In the genomic region with DNA sequence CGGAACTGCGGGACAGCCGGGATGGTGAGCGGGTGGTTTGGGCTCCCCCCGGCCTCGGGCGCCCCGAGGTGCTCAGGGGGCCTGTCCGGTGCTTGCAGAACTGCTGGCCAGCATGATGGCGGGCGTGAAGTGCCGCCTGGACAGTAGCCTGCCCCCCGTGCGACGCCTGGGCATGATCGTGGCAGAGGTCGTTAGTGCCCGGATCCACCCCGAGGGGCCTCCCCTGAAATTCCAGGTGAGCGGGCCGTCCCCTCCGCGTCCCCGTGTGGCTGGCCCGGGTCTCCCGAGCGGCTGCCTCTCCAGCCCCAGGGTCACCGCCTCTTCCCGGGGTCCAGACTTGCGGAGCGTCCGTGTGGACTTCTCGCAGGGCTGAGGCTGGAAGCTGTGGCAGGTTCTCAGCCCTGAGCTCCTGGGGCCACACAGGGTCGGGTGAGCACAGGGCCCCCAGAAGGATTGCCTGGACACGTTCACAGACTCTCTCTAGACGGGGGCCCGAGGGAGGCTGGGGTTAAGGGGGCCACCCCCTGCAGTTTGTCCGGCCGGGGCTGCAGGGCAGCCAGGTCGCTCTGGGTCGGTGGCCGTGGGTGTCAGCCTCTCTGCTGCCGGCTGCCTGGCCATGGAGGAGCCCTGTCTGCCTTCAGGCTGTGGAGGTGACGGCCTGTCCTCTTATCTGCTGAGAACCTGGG, we compare ENCODE assay signal across 25 cellular contexts. TPM values are rescaled to one million over a fixed set of nuclear protein-coding genes. Genes with fewer than 3 reads are reported as not detected.
DNase-seq lines count a peak whose midpoint lies in the region; ATAC-seq, FAIRE-seq and TF ChIP-seq lines count a peak whose summit lies in the region.
"Had no signal": no experiment of that assay in that cellular context is flagged by ENCODE, and none has a peak within 500 bp of the region (broad histone marks: within the 10 kb centered on the region; RNA-seq: fewer than 3 reads in every experiment).

No MANE protein-coding gene starts in this region.

- TF ChIP-seq POLR2A in K562 (conservative IDR thresholded peaks at IDR 0.05) = no peak

- H3K36me3 ChIP-seq in K562 (ENCODE audit: control insufficient read depth, insufficient read depth, low read length) (peaks cover 86% of the 10 kb centered on the region; the same call in 2 of the 3 replicates), osteoblast (ENCODE audit: insufficient read depth, low read length) (peaks cover 27% of the 10 kb centered on the region)

- intact Hi-C loops in right cardiac atrium (cut with DNase I) (no loop called here), cardiac septum (cut with DNase I) (no loop called here), K562 (cut with micrococcal nuclease) (no loop called here)

- H3K9me3 ChIP-seq in right cardiac atrium (ENCODE audit: control insufficient read depth, low read length) = no peaks in the 10 kb centered on the region
- H3K9me3 ChIP-seq in K562 (replicated peaks; ENCODE audit: control insufficient read depth, insufficient read depth, low read depth, low read length) = no peaks in the 10 kb centered on the region
- no peaks in the 10 kb centered on the region for H3K9me3 ChIP-seq in osteoblast (ENCODE audit: low read depth, low read length)
- H3K9me3 ChIP-seq: BLaER1 had no signal

- TF ChIP-seq EP300 in K562 (IDR thresholded peaks at IDR 0.05; ENCODE audit: low read length) = no peak

- H3K4me2 ChIP-seq in K562 (ENCODE audit: insufficient read depth, low read length) = no peak overlapping the region
- H3K4me2 ChIP-seq in osteoblast (ENCODE audit: insufficient read depth, low read length) = no peak overlapping the region
- H3K4me2 ChIP-seq: BLaER1, GM23338 had no signal

- H4K20me1 ChIP-seq in K562 (replicated peaks; ENCODE audit: control insufficient read depth, insufficient read depth, low read length) (no peaks in the 10 kb centered on the region; the same call in 1 of the 2 replicates), osteoblast (ENCODE audit: insufficient read depth, low read length) (no peaks in the 10 kb centered on the region)

- FAIRE-seq in K562 (lab: Jason Lieb, UNC) = no peak
- FAIRE-seq: GM12878, H54 had no signal

- DNase-seq in right cardiac atrium (peak in 2 of 3 donors; percentile 41 to 48), cardiac septum (ENCODE audit: low spot score) (no peak), K562 (ENCODE audit: extremely low read depth in 1 of 4, low spot score in 3 of 4) (no peak), osteoblast (ENCODE audit: insufficient read length, low spot score, missing footprints) (peak; percentile 78), DMS114 treated with DMSO at 0.1 percent for 48 hours (lab: John Stamatoyannopoulos, UW; ENCODE audit: unreplicated experiment) (no peak)
- DNase-seq: 8988T; Calu3; CD4-positive, alpha-beta memory T cell; DMS53; DND-41; EL; HCEC 1CT; IMR-90; KBM-7 had no signal

- CTCF ChIA-PET in K562 (lab: Yijun Ruan, JAX; ENCODE audit: low intra/inter-chr PET ratio) = no interaction called here

- no peak overlapping the region for H3K27ac ChIP-seq in right cardiac atrium (ENCODE audit: low read length)
- no peak overlapping the region for H3K27ac ChIP-seq in K562 (ENCODE audit: extremely low read depth, low read depth, low read length)
- no peak overlapping the region for H3K27ac ChIP-seq in osteoblast (ENCODE audit: low read depth, low read length)
- H3K27ac ChIP-seq: BLaER1, HL-60 had no signal

- no peaks in the 10 kb centered on the region for H3K27me3 ChIP-seq in right cardiac atrium (ENCODE audit: control insufficient read depth, insufficient read depth)
- H3K27me3 ChIP-seq in K562 (ENCODE audit: control insufficient read depth in 2 of 2, insufficient read depth in 2 of 2, low read length in 2 of 2) = no peaks in the 10 kb centered on the region
- no peaks in the 10 kb centered on the region for H3K27me3 ChIP-seq in osteoblast (ENCODE audit: insufficient read depth, low read length)
- H3K27me3 ChIP-seq: BLaER1 had no signal

- no peak overlapping the region for H3K9ac ChIP-seq in K562 (ENCODE audit: insufficient read depth in 1 of 2, low read depth in 2 of 2, low read length in 2 of 2)
- H3K9ac ChIP-seq: BLaER1 had no signal

- ATAC-seq in right cardiac atrium (no peak), K562 (no peak), GM21367 (IDR thresholded peaks at IDR 0.05; ENCODE audit: unreplicated experiment) (no peak)
- ATAC-seq: GM12878, GM23338 had no signal

- TF ChIP-seq CTCF in K562 (IDR thresholded peaks at IDR 0.05 in 2 of 3, conservative IDR thresholded peaks at IDR 0.05 in 1 of 3; ENCODE audit: insufficient read depth in 2 of 3, low read depth in 1 of 3, low read length in 3 of 3) = no peak
- no peak for TF ChIP-seq CTCF in osteoblast (IDR thresholded peaks at IDR 0.05; ENCODE audit: extremely low read depth, low read depth, low read length)

- H3K4me3 ChIP-seq in right cardiac atrium (ENCODE audit: low read length) (no peak overlapping the region), K562 (no peak overlapping the region), osteoblast (ENCODE audit: insufficient read depth, low read length) (no peak overlapping the region)
- H3K4me3 ChIP-seq: BLaER1, GM12878, GM23338 had no signal

- in situ Hi-C loops in K562 (cut with MboI) = no loop called here

- no peak overlapping the region for H2AFZ ChIP-seq in K562 (ENCODE audit: low read depth, low read length)
- no peak overlapping the region for H2AFZ ChIP-seq in osteoblast (ENCODE audit: low read length)
- H2AFZ ChIP-seq: GM23338 had no signal

- POLR2A ChIA-PET in K562 (lab: Yijun Ruan, JAX) = interaction anchor here (1.1 kb wide), 1 partner anchor 10 kb away, joined by 4 read pairs; no protein-coding TSS in a partner anchor

- no TSS peak for BruUV-seq in K562 (replicated peaks; lab: Mats Ljungman, UMichigan)

- no peak for TF ChIP-seq RAD21 in K562 (CRISPR knock-in tag; conservative IDR thresholded peaks at IDR 0.05 in 1 of 2, IDR thresholded peaks at IDR 0.05 in 1 of 2)

- H3K79me2 ChIP-seq in K562 (ENCODE audit: control insufficient read depth, insufficient read depth, low read length) (0 out of 3 replicates have a peak, but pooled peaks cover 3% of the 10 kb centered on the region), osteoblast (ENCODE audit: insufficient read depth, low read length) (peaks cover 18% of the 10 kb centered on the region)

- H3K9me1 ChIP-seq in K562 (ENCODE audit: control insufficient read depth, insufficient read depth, low read length) = no peaks in the 10 kb centered on the region

- H3K4me1 ChIP-seq in right cardiac atrium (ENCODE audit: control insufficient read depth, insufficient read depth, low read length) = no peaks in the 10 kb centered on the region
- H3K4me1 ChIP-seq in K562 (replicated peaks in 1 of 2; ENCODE audit: control insufficient read depth in 2 of 2, insufficient read depth in 2 of 2, low read length in 2 of 2) = peaks cover 0 to 38% of the 10 kb centered on the region in 2 experiments; a peak in 2 of 5 replicates
- no peaks in the 10 kb centered on the region for H3K4me1 ChIP-seq in osteoblast (ENCODE audit: insufficient read depth, low read length)

- WGBS in right cardiac atrium = 93% methylated on average over 44 of the region's 44 CpGs
- 99% methylated on average over 29 of the region's 44 CpGs for WGBS in K562 (ENCODE audit: insufficient coverage, low coverage, missing lambda C conversion rate)

RNA-seq across cellular contexts. Expression of a gene that starts 7.4 kb away (rescaled TPM):
- total RNA-seq in right cardiac atrium (10 to 100 TPM; 21.2 to 29.2 (median 23.2) TPM), cardiac septum (17.7 TPM), K562 (2014; rRNA removed) (35.1 and 47.4 TPM in 2 replicates), K562 (2014; rRNA removed; fragmentation: Illumina TruSeq; extraction: Trizol) (1.7 and 3.0 TPM in 2 replicates), K562 (2015; rRNA removed; fragmentation: Illumina TruSeq; extraction: Trizol) (21.2 and 21.9 TPM in 2 replicates), K562 (2021) (77.4 and 91.8 TPM in 2 replicates), osteoblast (12.4 and 18.1 TPM in 2 replicates)
- polyA plus RNA-seq in right cardiac atrium (24.6 TPM), K562 (2011; rRNA removed) (14.5 and 24.6 TPM in 2 replicates), K562 (2014; fragmentation: Illumina TruSeq; extraction: Trizol) (8.2 and 29.3 TPM in 2 replicates), K562 (2014; fragmentation: Nextera tagmentation; extraction: Ambion mirVana) (1 to 10 TPM in 1 of 2 experiments, under 1 TPM in 1; 0.51 to 1.4 TPM), K562 (2014; rRNA removed) (60.2 and 63.2 TPM in 2 replicates)
- total RNA-seq in K562 (2011; cell fraction: chromatin; rRNA removed; ENCODE audit: low replicate concordance) = 105 and 266 TPM in 2 replicates
- 180 and 212 TPM in 2 replicates for total RNA-seq in K562 (2011; cell fraction: nucleolus; rRNA removed)
- total RNA-seq in K562 (2011; cell fraction: nucleoplasm; rRNA removed) = 109 and 112 TPM in 2 replicates
- polyA plus RNA-seq in K562 (2011; cell fraction: cytosol; rRNA removed) = 19.9 and 53.3 TPM in 2 replicates
- polyA plus RNA-seq in K562 (2011; cell fraction: nucleus; rRNA removed) = 229 and 359 TPM in 2 replicates
- polyA plus RNA-seq in K562 (2012) = 48.2 and 53.0 TPM in 2 replicates
- polyA minus RNA-seq in K562 (2011; rRNA and poly(A)+ RNA removed) = 5.7 and 6.3 TPM in 2 replicates
- polyA minus RNA-seq in K562 (2011; cell fraction: cytosol; rRNA and poly(A)+ RNA removed) = 24.3 and 30.0 TPM in 2 replicates
- polyA minus RNA-seq in K562 (2011; cell fraction: nucleus; rRNA and poly(A)+ RNA removed) = 48.3 and 54.8 TPM in 2 replicates

RNA-seq across cellular contexts. Expression of a gene that starts 11.9 kb away (rescaled TPM):
- under 1 TPM in 2 of 4 donors, not detected in 2; 0.18 to 0.28 TPM for total RNA-seq in right cardiac atrium
- polyA plus RNA-seq in right cardiac atrium = 0.09 TPM
- total RNA-seq in cardiac septum = not detected
- total RNA-seq in K562 (2011; cell fraction: chromatin; rRNA removed; ENCODE audit: low replicate concordance) = not detected in 2 replicates
- total RNA-seq in K562 (2011; cell fraction: nucleolus; rRNA removed) = not detected in 2 replicates
- not detected in 2 replicates for total RNA-seq in K562 (2011; cell fraction: nucleoplasm; rRNA removed)
- total RNA-seq in K562 (2014; rRNA removed) = not detected in 2 replicates
- not detected in 2 replicates for total RNA-seq in K562 (2014; rRNA removed; fragmentation: Illumina TruSeq; extraction: Trizol)
- not detected in 2 replicates for total RNA-seq in K562 (2015; rRNA removed; fragmentation: Illumina TruSeq; extraction: Trizol)
- total RNA-seq in K562 (2021) = 0.11 and 0.38 TPM in 2 replicates
- not detected in 2 replicates for polyA plus RNA-seq in K562 (2011; rRNA removed)
- 0.07 TPM in 1 of 2 replicates, not detected in the other for polyA plus RNA-seq in K562 (2011; cell fraction: cytosol; rRNA removed)
- 0.09 TPM in 1 of 2 replicates, not detected in the other for polyA plus RNA-seq in K562 (2011; cell fraction: nucleus; rRNA removed)
- not detected in 2 replicates for polyA plus RNA-seq in K562 (2012)
- not detected in 2 replicates for polyA plus RNA-seq in K562 (2014; fragmentation: Illumina TruSeq; extraction: Trizol)
- polyA plus RNA-seq in K562 (2014; fragmentation: Nextera tagmentation; extraction: Ambion mirVana) = not detected
- not detected in 2 replicates for polyA plus RNA-seq in K562 (2014; rRNA removed)
- not detected in 2 replicates for polyA minus RNA-seq in K562 (2011; rRNA and poly(A)+ RNA removed)
- not detected in 2 replicates for polyA minus RNA-seq in K562 (2011; cell fraction: cytosol; rRNA and poly(A)+ RNA removed)
- not detected in 2 replicates for polyA minus RNA-seq in K562 (2011; cell fraction: nucleus; rRNA and poly(A)+ RNA removed)
- total RNA-seq in osteoblast = not detected in 2 replicates
- total RNA-seq: A673; Calu3; CD4-positive, alpha-beta memory T cell; GM12878; GM23338; HT1080; IMR-90 had no signal
- polyA plus RNA-seq: AG04450; CD14-positive monocyte; CD4-positive, alpha-beta memory T cell; GM12878; GM23338 had no signal

RNA-seq across cellular contexts. Expression of a gene that starts 25.8 kb away (rescaled TPM):
- total RNA-seq in right cardiac atrium (10 to 100 TPM; 32.9 to 54.8 (median 49.0) TPM), cardiac septum (39.8 TPM), K562 (2014; rRNA removed) (56.3 and 60.8 TPM in 2 replicates), K562 (2014; rRNA removed; fragmentation: Illumina TruSeq; extraction: Trizol) (8.4 and 10.7 TPM in 2 replicates), K562 (2015; rRNA removed; fragmentation: Illumina TruSeq; extraction: Trizol) (19.6 and 22.4 TPM in 2 replicates), K562 (2021) (85.3 and 97.0 TPM in 2 replicates), osteoblast (161 and 187 TPM in 2 replicates)
- polyA plus RNA-seq in right cardiac atrium (35.7 TPM), K562 (2011; rRNA removed) (18.2 and 29.5 TPM in 2 replicates), K562 (2014; fragmentation: Illumina TruSeq; extraction: Trizol) (18.7 and 39.3 TPM in 2 replicates), K562 (2014; fragmentation: Nextera tagmentation; extraction: Ambion mirVana) (under 1 TPM; 0.06 TPM), K562 (2014; rRNA removed) (81.5 and 126 TPM in 2 replicates)
- 211 and 640 TPM in 2 replicates for total RNA-seq in K562 (2011; cell fraction: chromatin; rRNA removed; ENCODE audit: low replicate concordance)
- 395 and 397 TPM in 2 replicates for total RNA-seq in K562 (2011; cell fraction: nucleolus; rRNA removed)
- total RNA-seq in K562 (2011; cell fraction: nucleoplasm; rRNA removed) = 230 and 249 TPM in 2 replicates
- polyA plus RNA-seq in K562 (2011; cell fraction: cytosol; rRNA removed) = 15.2 and 41.1 TPM in 2 replicates
- 239 and 402 TPM in 2 replicates for polyA plus RNA-seq in K562 (2011; cell fraction: nucleus; rRNA removed)
- 92.4 and 190 TPM in 2 replicates for polyA plus RNA-seq in K562 (2012)
- polyA minus RNA-seq in K562 (2011; rRNA and poly(A)+ RNA removed) = 9.3 and 23.0 TPM in 2 replicates
- polyA minus RNA-seq in K562 (2011; cell fraction: cytosol; rRNA and poly(A)+ RNA removed) = 19.6 and 27.9 TPM in 2 replicates
- 70.2 and 71.9 TPM in 2 replicates for polyA minus RNA-seq in K562 (2011; cell fraction: nucleus; rRNA and poly(A)+ RNA removed)

RNA-seq across cellular contexts. Expression of a gene that starts 32.9 kb away (rescaled TPM):
- total RNA-seq in right cardiac atrium = 10 to 100 TPM; 19.0 to 22.1 (median 20.9) TPM
- polyA plus RNA-seq in right cardiac atrium = 32.2 TPM
- 19.8 TPM for total RNA-seq in cardiac septum
- not detected in 2 replicates for total RNA-seq in K562 (2011; cell fraction: chromatin; rRNA removed; ENCODE audit: low replicate concordance)
- total RNA-seq in K562 (2011; cell fraction: nucleolus; rRNA removed) = not detected in 2 replicates
- total RNA-seq in K562 (2011; cell fraction: nucleoplasm; rRNA removed) = not detected in 2 replicates
- total RNA-seq in K562 (2014; rRNA removed) = not detected in 2 replicates
- total RNA-seq in K562 (2014; rRNA removed; fragmentation: Illumina TruSeq; extraction: Trizol) = not detected in 2 replicates
- total RNA-seq in K562 (2015; rRNA removed; fragmentation: Illumina TruSeq; extraction: Trizol) = not detected in 2 replicates
- 0.18 TPM in 1 of 2 replicates, not detected in the other for total RNA-seq in K562 (2021)
- not detected in 2 replicates for polyA plus RNA-seq in K562 (2011; rRNA removed)
- not detected in 2 replicates for polyA plus RNA-seq in K562 (2011; cell fraction: cytosol; rRNA removed)
- polyA plus RNA-seq in K562 (2011; cell fraction: nucleus; rRNA removed) = not detected in 2 replicates
- 0.09 and 0.29 TPM in 2 replicates for polyA plus RNA-seq in K562 (2012)
- polyA plus RNA-seq in K562 (2014; fragmentation: Illumina TruSeq; extraction: Trizol) = not detected in 2 replicates
- polyA plus RNA-seq in K562 (2014; fragmentation: Nextera tagmentation; extraction: Ambion mirVana) = under 1 TPM in 1 of 2 experiments, not detected in 1; 0.04 TPM
- polyA plus RNA-seq in K562 (2014; rRNA removed) = not detected in 2 replicates
- not detected in 2 replicates for polyA minus RNA-seq in K562 (2011; rRNA and poly(A)+ RNA removed)
- not detected in 2 replicates for polyA minus RNA-seq in K562 (2011; cell fraction: cytosol; rRNA and poly(A)+ RNA removed)
- not detected in 2 replicates for polyA minus RNA-seq in K562 (2011; cell fraction: nucleus; rRNA and poly(A)+ RNA removed)
- total RNA-seq in osteoblast = 7.7 and 8.3 TPM in 2 replicates
- total RNA-seq: A673, Calu3, G401 had no signal

RNA-seq across cellular contexts. Expression of a gene that starts 56.3 kb away (rescaled TPM):
- total RNA-seq in right cardiac atrium = 1 to 10 TPM in 2 of 4 donors, under 1 TPM in 2; 0.39 to 1.8 (median 0.89) TPM
- polyA plus RNA-seq in right cardiac atrium = 0.50 TPM
- 0.94 TPM for total RNA-seq in cardiac septum
- total RNA-seq in K562 (2011; cell fraction: chromatin; rRNA removed; ENCODE audit: low replicate concordance) = 1.2 and 4.8 TPM in 2 replicates
- 2.5 and 3.0 TPM in 2 replicates for total RNA-seq in K562 (2011; cell fraction: nucleolus; rRNA removed)
- total RNA-seq in K562 (2011; cell fraction: nucleoplasm; rRNA removed) = 1.5 and 2.7 TPM in 2 replicates
- total RNA-seq in K562 (2014; rRNA removed) = 0.04 TPM in 1 of 2 replicates, not detected in the other
- not detected in 2 replicates for total RNA-seq in K562 (2014; rRNA removed; fragmentation: Illumina TruSeq; extraction: Trizol)
- 0.18 TPM in 1 of 2 replicates, not detected in the other for total RNA-seq in K562 (2015; rRNA removed; fragmentation: Illumina TruSeq; extraction: Trizol)
- 0.22 and 0.42 TPM in 2 replicates for total RNA-seq in K562 (2021)
- 0.15 and 0.19 TPM in 2 replicates for polyA plus RNA-seq in K562 (2011; rRNA removed)
- polyA plus RNA-seq in K562 (2011; cell fraction: cytosol; rRNA removed) = 0.04 TPM in 1 of 2 replicates, not detected in the other
- polyA plus RNA-seq in K562 (2011; cell fraction: nucleus; rRNA removed) = 1.1 and 2.4 TPM in 2 replicates
- polyA plus RNA-seq in K562 (2012) = 0.39 and 4.2 TPM in 2 replicates
- not detected in 2 replicates for polyA plus RNA-seq in K562 (2014; fragmentation: Illumina TruSeq; extraction: Trizol)
- polyA plus RNA-seq in K562 (2014; fragmentation: Nextera tagmentation; extraction: Ambion mirVana) = not detected
- 0.03 and 1.4 TPM in 2 replicates for polyA plus RNA-seq in K562 (2014; rRNA removed)
- not detected in 2 replicates for polyA minus RNA-seq in K562 (2011; rRNA and poly(A)+ RNA removed)
- not detected in 2 replicates for polyA minus RNA-seq in K562 (2011; cell fraction: cytosol; rRNA and poly(A)+ RNA removed)
- 0.33 and 0.54 TPM in 2 replicates for polyA minus RNA-seq in K562 (2011; cell fraction: nucleus; rRNA and poly(A)+ RNA removed)
- 0.36 and 0.59 TPM in 2 replicates for total RNA-seq in osteoblast
- total RNA-seq: GM23338, IMR-90 had no signal
- polyA plus RNA-seq: CD14-positive monocyte had no signal

Comparison
In these comparisons a context has a peak if more than half of its experiments do, and no peak if none do; other contexts are left out.
1. DNase-seq: peak in right cardiac atrium (2 of 3) and osteoblast (single experiment); none in cardiac septum (single experiment), K562 (0 of 4) and DMS114 treated with DMSO at 0.1 percent for 48 hours (single experiment).